Comparison of ENCODE assay signal across 8 cellular contexts in genomic region chr5:95823738-95824609, GRCh38. TPM values are rescaled to one million over a fixed set of nuclear protein-coding genes. Genes with fewer than 3 reads are reported as not detected.
DNase-seq lines count a peak whose midpoint lies in the region; ATAC-seq and TF ChIP-seq lines count a peak whose summit lies in the region.

No MANE protein-coding gene starts in this region.

- H3K4me1 ChIP-seq in GM23248 (ENCODE audit: insufficient read depth) (peaks cover 34% of the 10 kb centered on the region), duodenal mucosa (ENCODE audit: control insufficient read depth in 1 of 2, insufficient read depth in 2 of 2, low read length in 2 of 2) (peaks cover 57 to 69% of the 10 kb centered on the region in 2 donors)

- H3K36me3 ChIP-seq in GM23248 (ENCODE audit: low read depth) (peaks cover 9% of the 10 kb centered on the region; the same call in 1 of the 2 replicates), duodenal mucosa (ENCODE audit: control insufficient read depth in 1 of 2, insufficient read depth in 2 of 2, low read length in 2 of 2) (no peaks in the 10 kb centered on the region)

- ATAC-seq in WTC11: peak; percentile 9

- peak overlapping the region; percentile 80 for H2AFZ ChIP-seq in GM23248

- H3K4me2 ChIP-seq in GM23248 (ENCODE audit: unreplicated experiment): peak overlapping the region; percentile 89

- no peaks in the 10 kb centered on the region for H3K9me3 ChIP-seq in GM23248 (ENCODE audit: low read depth)
- no peaks in the 10 kb centered on the region for H3K9me3 ChIP-seq in duodenal mucosa (ENCODE audit: control insufficient read depth in 1 of 2, low read length in 2 of 2)

- H3K9ac ChIP-seq in GM23248: peak overlapping the region; percentile 90
- peak overlapping the region; percentile 70 to 86 for H3K9ac ChIP-seq in duodenal mucosa (ENCODE audit: low read depth in 1 of 2, low read length in 2 of 2)

- H3K4me3 ChIP-seq in GM23248 (peak overlapping the region; percentile 99), duodenal mucosa (ENCODE audit: low read depth in 1 of 2, low read length in 2 of 2) (peak overlapping the region; percentile 80 to 100)

- H3K79me2 ChIP-seq in GM23248 (ENCODE audit: insufficient read depth): peaks cover 35% of the 10 kb centered on the region

- POLR2A ChIA-PET in WTC11 (lab: Charles Lee): interaction anchor here (1.7 to 2.8 kb wide), 2 partner anchors 14 to 93 kb away, joined by 5 to 11 read pairs; partner anchors contain the start of gene RHOBTB3

- H3K36me3 Mint-ChIP-seq in WTC11: no peaks in the 10 kb centered on the region
- no peaks in the 10 kb centered on the region for H3K36me3 Mint-ChIP-seq in type B pancreatic cell

- H3K27ac ChIP-seq in GM23248: peak overlapping the region; percentile 97
- H3K27ac ChIP-seq in duodenal mucosa (ENCODE audit: low read depth, low read length): peak overlapping the region; percentile 81

- peak overlapping the region; percentile 44; the same call in 1 of the 2 replicates for H3K27ac Mint-ChIP-seq in WTC11
- H3K27ac Mint-ChIP-seq in type B pancreatic cell: peak overlapping the region; percentile 90

- DNase-seq in GM04504 (ENCODE audit: low read depth): peak; percentile 90
- peak; percentile 99 for DNase-seq in GM23248
- DNase-seq in Kasumi-1 (lab: John Stamatoyannopoulos, UW): peak; percentile 80 to 87
- DNase-seq in WTC11 (ENCODE audit: low spot score): no peak
- DNase-seq in mucosa of gallbladder (ENCODE audit: low spot score): peak; percentile 55
- no peak for DNase-seq in type B pancreatic cell (ENCODE audit: extremely low spot score, unreplicated experiment)
- DNase-seq in mesenteric fat pad (ENCODE audit: low spot score): no peak

- 0 out of 2 replicates have a peak overlapping the region, but pooled peaks have one; percentile 88 for H3K4me3 Mint-ChIP-seq in WTC11
- peak overlapping the region; percentile 71 for H3K4me3 Mint-ChIP-seq in type B pancreatic cell

- H3K27me3 ChIP-seq in GM23248 (replicated peaks; ENCODE audit: insufficient read depth): no peaks in the 10 kb centered on the region
- no peaks in the 10 kb centered on the region for H3K27me3 ChIP-seq in duodenal mucosa (ENCODE audit: control insufficient read depth in 1 of 2, insufficient read depth in 2 of 2, low read length in 2 of 2)

- 3 to 4% methylated on average over 12 of the region's 12 CpGs for WGBS in GM23248 (ENCODE audit: low coverage in 1 of 2, low lambda C conversion rate in 2 of 2, missing lambda C conversion rate in 2 of 2), 2 experiments

- peaks cover 11% of the 10 kb centered on the region; the same call in 1 of the 2 replicates for H4K20me1 ChIP-seq in GM23248 (ENCODE audit: insufficient read depth)

- H3K4me1 Mint-ChIP-seq in WTC11: peaks cover 37% of the 10 kb centered on the region
- H3K4me1 Mint-ChIP-seq in type B pancreatic cell (ENCODE audit: unreplicated experiment): peaks cover 43% of the 10 kb centered on the region

- TF ChIP-seq CTCF in WTC11 (IDR thresholded peaks at IDR 0.05) (no peak), type B pancreatic cell (conservative IDR thresholded peaks at IDR 0.05) (no peak)

- H3F3A ChIP-seq in GM23248 (ENCODE audit: insufficient read depth): peaks cover 32% of the 10 kb centered on the region

- H3K9me3 Mint-ChIP-seq in WTC11 (no peaks in the 10 kb centered on the region), type B pancreatic cell (no peaks in the 10 kb centered on the region)

- no peaks in the 10 kb centered on the region for H3K9me2 ChIP-seq in GM23248 (ENCODE audit: insufficient read depth)

- H3K27me3 Mint-ChIP-seq in WTC11 (ENCODE audit: low read depth) (no peaks in the 10 kb centered on the region; the same call in 1 of the 2 replicates), type B pancreatic cell (no peaks in the 10 kb centered on the region)

- CTCF ChIA-PET in WTC11 (lab: Charles Lee): interaction anchor here (1.5 to 2.1 kb wide), 3 partner anchors 8 to 43 kb away, joined by 4 to 8 read pairs (median 4); no protein-coding TSS in a partner anchor

- in situ Hi-C loops in GM23248 (cut with MboI): no loop called here

TF ChIP-seq in WTC11, 78 proteins besides CTCF, POLR2A, EP300 and RAD21:
- TF ChIP-seq ELF4 (CRISPR knock-in tag; IDR thresholded peaks at IDR 0.05; ENCODE audit: low read depth) (no peak), ATF3 (CRISPR knock-in tag; conservative IDR thresholded peaks at IDR 0.05) (no peak), CREM (CRISPR knock-in tag; IDR thresholded peaks at IDR 0.05) (no peak)

RNA-seq across cellular contexts. Expression of gene GLRX, which starts 1.4 kb away (rescaled TPM):
- 144 and 174 TPM in 2 replicates for total RNA-seq in GM23248 (2014; rRNA removed; shearing (Covaris generic))
- 316 and 320 TPM in 2 replicates for polyA plus RNA-seq in GM23248 (2016; fragmentation: Nextera tagmentation; extraction: Ambion mirVana)
- total RNA-seq in WTC11 (2021) (15.9 to 21.0 TPM (median 19.2 TPM) in 3 replicates), mucosa of gallbladder (64.4 TPM), type B pancreatic cell (ENCODE audit: low replicate concordance) (17.8 and 18.7 TPM in 2 replicates), mesenteric fat pad (155 TPM)

Comparison
In these comparisons a context has a peak if more than half of its experiments do, and no peak if none do; other contexts are left out.
1. DNase-seq: peak in GM04504 (single experiment), GM23248 (single experiment), Kasumi-1 (2 of 2) and mucosa of gallbladder (single experiment); none in WTC11 (single experiment), type B pancreatic cell (single experiment) and mesenteric fat pad (single experiment).